Comparison of ENCODE assay signal across 8 cellular contexts in the genomic region with DNA sequence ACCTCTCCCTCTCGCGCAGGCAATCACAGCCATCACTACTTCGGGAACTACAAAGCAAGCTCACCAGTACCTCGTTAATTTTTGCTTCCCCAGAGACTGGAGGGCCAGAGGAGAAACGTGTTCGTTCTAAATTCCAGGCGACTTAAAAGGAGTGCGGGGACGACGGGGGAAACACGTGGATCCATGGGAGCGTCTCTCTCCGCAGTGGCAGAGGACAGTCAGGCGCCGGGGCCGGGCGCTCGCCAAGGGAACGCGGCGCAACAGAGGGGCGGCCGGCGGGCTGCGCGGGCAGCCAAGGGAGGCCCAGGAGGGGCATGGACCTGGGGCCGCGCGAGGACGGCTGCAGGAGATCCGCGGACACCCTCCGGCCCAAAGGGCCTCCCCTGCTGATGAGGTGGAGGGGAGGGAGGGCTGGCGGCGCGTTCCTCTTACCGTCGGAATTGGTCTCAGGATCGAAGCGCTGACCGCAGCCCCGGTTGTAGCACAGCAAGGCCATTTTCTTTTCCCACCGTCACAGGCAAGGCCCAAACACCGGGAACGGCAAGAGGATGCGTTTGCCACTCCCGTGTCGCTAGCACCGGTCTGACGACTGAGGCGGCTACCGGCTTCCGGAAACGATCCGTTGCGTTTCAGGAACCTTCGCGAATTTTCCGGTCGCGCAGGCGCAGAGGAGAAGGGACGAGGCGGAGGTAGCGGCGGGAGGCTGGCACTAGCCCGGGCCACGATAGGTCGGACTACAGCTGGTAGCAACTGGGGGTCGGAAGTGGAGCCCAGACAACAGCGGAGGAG. TPM values are rescaled to one million over a fixed set of nuclear protein-coding genes. Genes with fewer than 3 reads are reported as not detected.
DNase-seq lines count a peak whose midpoint lies in the region; ATAC-seq and TF ChIP-seq lines count a peak whose summit lies in the region.

A gene (minus strand): TSS at position 591 of the 789 bp plus-strand sequence. CDS start 95 bp downstream, at position 496.

- peak within 1 kb of the TSS; percentile 60 for H3K4me3 ChIP-seq in HL-60 (replicated peaks; ENCODE audit: insufficient read depth, low read length)
- peak within 1 kb of the TSS; percentile 87 for H3K4me3 ChIP-seq in effector memory CD4-positive, alpha-beta T cell (ENCODE audit: insufficient read depth, low read depth, low read length, poor library complexity, severe bottlenecking)

- H3K9me3 ChIP-seq in effector memory CD4-positive, alpha-beta T cell (ENCODE audit: control insufficient read depth, low read length) = no peaks in the 10 kb centered on the region

- DNase-seq in CMK (ENCODE audit: low read depth) (peak; percentile 74), HL-60 (ENCODE audit: low read depth in 1 of 2, low spot score in 1 of 2) (peak; percentile 59 to 92), lung microvascular endothelial cell (ENCODE audit: low read depth in 2 of 2) (peak; percentile 86 to 92)
- DNase-seq in NK-92 treated with Interleukin-12 subunit alpha and Interleukin-12 subunit beta, amount 100 ng/mL, for 24 hours (lab: John Stamatoyannopoulos, UW) = peak; percentile 88
- peak; percentile 97 for DNase-seq in activated CD8-positive, alpha-beta memory T cell treated with anti-CD3 and anti-CD28 coated beads for 24 hours
- DNase-seq in effector memory CD4-positive, alpha-beta T cell = peak; percentile 85 to 92 (median 85)
- peak; percentile 87 to 89 (median 87) for DNase-seq in stimulated activated CD4-positive, alpha-beta T cell treated with anti-CD3 and anti-CD28 coated beads, TNF-alpha, amount 100 ng/mL, for 48 hours (ENCODE audit: low read depth in 3 of 3)

- H3K4me1 ChIP-seq in effector memory CD4-positive, alpha-beta T cell (ENCODE audit: control insufficient read depth, insufficient read depth, low read length, poor library complexity, severe bottlenecking) = peaks cover 13% of the 10 kb centered on the region

- peak; percentile 89 for ATAC-seq in GM19463 (IDR thresholded peaks at IDR 0.05; ENCODE audit: unreplicated experiment)

- TF ChIP-seq CTCF in HL-60 (IDR thresholded peaks at IDR 0.05; ENCODE audit: insufficient read depth, low read length) = no peak

- no peaks in the 10 kb centered on the region for H3K36me3 ChIP-seq in effector memory CD4-positive, alpha-beta T cell (ENCODE audit: control insufficient read depth, insufficient read depth, low read length)

- H3K27me3 ChIP-seq in HL-60 (ENCODE audit: insufficient read depth, poor library complexity, severe bottlenecking) = no peaks in the 10 kb centered on the region
- H3K27me3 ChIP-seq in effector memory CD4-positive, alpha-beta T cell (replicated peaks; ENCODE audit: control insufficient read depth, insufficient read depth, low read length, poor library complexity, severe bottlenecking) = no peaks in the 10 kb centered on the region

- peak within 1 kb of the TSS; percentile 83 for H3K27ac ChIP-seq in HL-60 (replicated peaks)
- H3K27ac ChIP-seq in effector memory CD4-positive, alpha-beta T cell (ENCODE audit: insufficient read depth, low read length, poor library complexity, severe bottlenecking) = peak within 1 kb of the TSS; percentile 83

RNA-seq across cellular contexts. Expression of the gene that starts here (rescaled TPM):
- total RNA-seq in lung microvascular endothelial cell = 13.7 and 19.8 TPM in 2 replicates

Comparison
In these comparisons a context has a peak if more than half of its experiments do, and no peak if none do; other contexts are left out.
1. Peak in every context shown above with its lines: DNase-seq, ATAC-seq, H3K4me3 ChIP-seq and H3K27ac ChIP-seq.